9 cellular contexts compared by ENCODE assay signal in the genomic region with DNA sequence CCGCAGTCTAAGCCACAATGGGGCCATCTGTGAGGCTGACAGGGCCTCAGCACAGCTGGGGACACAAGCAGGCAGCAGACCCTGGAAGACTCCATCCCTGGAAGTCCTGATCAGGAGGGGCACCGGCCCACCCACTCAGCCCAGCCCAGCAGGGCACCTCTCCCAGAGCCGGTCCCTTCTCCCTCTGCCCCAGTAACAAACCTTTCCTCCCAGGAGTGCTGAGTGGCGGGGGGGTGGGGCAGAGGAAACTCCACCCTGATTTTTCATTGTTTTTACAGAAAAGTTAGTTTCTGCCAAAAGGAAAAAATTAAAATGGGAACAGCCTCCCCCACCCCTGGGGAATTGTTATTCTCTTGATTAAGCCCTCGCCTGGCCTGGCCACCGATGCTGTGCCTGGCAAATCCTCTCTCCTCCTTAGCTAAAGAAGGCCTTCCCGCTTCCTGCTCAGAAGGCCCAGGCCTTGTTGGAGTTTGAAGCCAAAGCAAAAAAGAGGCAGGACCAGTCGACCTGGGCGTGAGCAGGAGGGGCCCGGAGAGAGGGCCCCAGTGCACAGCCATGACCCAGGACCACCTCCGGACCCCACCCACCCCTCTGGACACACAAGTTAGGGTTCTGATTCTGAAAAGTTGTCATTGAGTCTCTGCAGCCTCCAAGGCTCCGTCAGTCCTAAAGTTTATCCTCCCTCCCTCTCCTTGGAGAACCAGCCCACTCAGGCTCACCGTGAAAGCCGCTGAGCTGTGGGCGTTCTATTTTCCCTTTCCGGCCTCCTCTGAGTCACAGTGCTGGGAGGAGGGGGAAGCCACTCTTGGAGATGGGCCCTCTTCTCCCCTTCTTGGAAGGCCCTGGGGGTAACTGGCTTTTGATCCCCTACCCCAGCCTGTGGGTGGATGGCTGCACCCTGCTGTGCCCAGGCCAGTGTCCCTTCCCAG.
DNase-seq lines count a peak whose midpoint lies in the region; ATAC-seq and TF ChIP-seq lines count a peak whose summit lies in the region.
"Had no signal": no experiment of that assay in that cellular context is flagged by ENCODE, and none has a peak within 500 bp of the region (broad histone marks: within the 10 kb centered on the region; RNA-seq: fewer than 3 reads in every experiment).

No MANE protein-coding gene starts in this region.

- no peak for TF ChIP-seq POLR2A in uterus (IDR thresholded peaks at IDR 0.05)

- intact Hi-C loops in uterus (cut with DNase I; ENCODE audit: low total_unique reads): no loop called here

- no peak for ATAC-seq in activated naive CD8-positive, alpha-beta T cell treated with anti-CD3 and anti-CD28 coated beads, Interleukin-2, amount 10 ng/mL, durations not matched to agents 7 days and 5 days (ENCODE audit: low read depth)
- ATAC-seq in GM18858 (IDR thresholded peaks at IDR 0.05; ENCODE audit: unreplicated experiment) (no peak), GM21381 (IDR thresholded peaks at IDR 0.05; ENCODE audit: unreplicated experiment) (no peak)

- peaks cover 9 to 13% of the 10 kb centered on the region in 2 donors for H3K4me1 ChIP-seq in uterus

- H3K9me3 ChIP-seq in uterus: no peaks in the 10 kb centered on the region

- H3K4me3 Mint-ChIP-seq in activated naive CD8-positive, alpha-beta T cell treated with anti-CD3 and anti-CD28 coated beads, Interleukin-2, amount 10 ng/mL, durations not matched to agents 7 days and 5 days: no peak overlapping the region
- H3K4me3 Mint-ChIP-seq in activated naive CD8-positive, alpha-beta T cell treated with anti-CD3 and anti-CD28 coated beads for 36 hours: no peak overlapping the region
- H3K4me3 Mint-ChIP-seq in mesothelial cell of epicardium: no peak overlapping the region
- H3K4me3 Mint-ChIP-seq: stimulated activated naive CD8-positive, alpha-beta T cell treated with anti-CD3 and anti-CD28 coated beads, Interleukin-15, Interleukin-2, amounts not matched to agents 100 ng/mL and 50 ng/mL, for 24 hours had no signal

- H3K36me3 ChIP-seq in uterus: no peaks in the 10 kb centered on the region

- TF ChIP-seq CTCF in mesothelial cell of epicardium (IDR thresholded peaks at IDR 0.05; ENCODE audit: unreplicated experiment): no peak
- TF ChIP-seq CTCF in uterus (IDR thresholded peaks at IDR 0.05): no peak

- DNase-seq in activated naive CD8-positive, alpha-beta T cell treated with anti-CD3 and anti-CD28 coated beads, Interleukin-2, amount 10 ng/mL, durations not matched to agents 7 days and 5 days: peak; percentile 21
- no peak for DNase-seq in activated naive CD8-positive, alpha-beta T cell treated with anti-CD3 and anti-CD28 coated beads for 36 hours
- DNase-seq in mesothelial cell of epicardium (ENCODE audit: low spot score in 2 of 2, unreplicated experiment in 2 of 2) (no peak), uterus (peak; percentile 72 to 73)
- DNase-seq in stimulated activated CD4-positive, alpha-beta T cell treated with anti-CD3 and anti-CD28 coated beads, Interleukin-4, amount 100 ng/mL, for 1 hour: no peak

- H3K27me3 Mint-ChIP-seq in activated naive CD8-positive, alpha-beta T cell treated with anti-CD3 and anti-CD28 coated beads, Interleukin-2, amount 10 ng/mL, durations not matched to agents 7 days and 5 days: peaks cover 21% of the 10 kb centered on the region
- H3K27me3 Mint-ChIP-seq in activated naive CD8-positive, alpha-beta T cell treated with anti-CD3 and anti-CD28 coated beads for 36 hours: no peaks in the 10 kb centered on the region
- peaks cover 17% of the 10 kb centered on the region for H3K27me3 Mint-ChIP-seq in mesothelial cell of epicardium (ENCODE audit: low read depth)

- H3K27ac ChIP-seq in cingulate gyrus (ENCODE audit: low read depth, low read length) (peak overlapping the region; percentile 62), uterus (peak overlapping the region; percentile 84 to 86)

- H3K4me3 ChIP-seq in uterus: no peak overlapping the region

- no peaks in the 10 kb centered on the region for H3K9me3 Mint-ChIP-seq in activated naive CD8-positive, alpha-beta T cell treated with anti-CD3 and anti-CD28 coated beads, Interleukin-2, amount 10 ng/mL, durations not matched to agents 7 days and 5 days
- H3K9me3 Mint-ChIP-seq in activated naive CD8-positive, alpha-beta T cell treated with anti-CD3 and anti-CD28 coated beads for 36 hours: no peaks in the 10 kb centered on the region
- no peaks in the 10 kb centered on the region for H3K9me3 Mint-ChIP-seq in mesothelial cell of epicardium
- H3K9me3 Mint-ChIP-seq: stimulated activated naive CD8-positive, alpha-beta T cell treated with anti-CD3 and anti-CD28 coated beads, Interleukin-15, Interleukin-2, amounts not matched to agents 100 ng/mL and 50 ng/mL, for 24 hours had no signal

- POLR2A ChIA-PET in activated naive CD8-positive, alpha-beta T cell treated with anti-CD3 and anti-CD28 coated beads, Interleukin-2, amount 10 ng/mL, durations not matched to agents 7 days and 5 days (lab: Charles Lee): interaction anchor here (1.2 kb wide), 1 partner anchor 128 kb away, joined by 4 read pairs; a partner anchor contains a TSS

- no peak overlapping the region for H3K27ac Mint-ChIP-seq in activated naive CD8-positive, alpha-beta T cell treated with anti-CD3 and anti-CD28 coated beads, Interleukin-2, amount 10 ng/mL, durations not matched to agents 7 days and 5 days
- no peak overlapping the region for H3K27ac Mint-ChIP-seq in activated naive CD8-positive, alpha-beta T cell treated with anti-CD3 and anti-CD28 coated beads for 36 hours
- peak overlapping the region; percentile 43 for H3K27ac Mint-ChIP-seq in mesothelial cell of epicardium

- H3K27me3 ChIP-seq in uterus: no peaks in the 10 kb centered on the region

- no peaks in the 10 kb centered on the region for H3K36me3 Mint-ChIP-seq in activated naive CD8-positive, alpha-beta T cell treated with anti-CD3 and anti-CD28 coated beads, Interleukin-2, amount 10 ng/mL, durations not matched to agents 7 days and 5 days
- H3K36me3 Mint-ChIP-seq in activated naive CD8-positive, alpha-beta T cell treated with anti-CD3 and anti-CD28 coated beads for 36 hours: no peaks in the 10 kb centered on the region
- no peaks in the 10 kb centered on the region for H3K36me3 Mint-ChIP-seq in mesothelial cell of epicardium

- H3K4me1 Mint-ChIP-seq in activated naive CD8-positive, alpha-beta T cell treated with anti-CD3 and anti-CD28 coated beads, Interleukin-2, amount 10 ng/mL, durations not matched to agents 7 days and 5 days: peaks cover 14% of the 10 kb centered on the region
- H3K4me1 Mint-ChIP-seq in activated naive CD8-positive, alpha-beta T cell treated with anti-CD3 and anti-CD28 coated beads for 36 hours: peaks cover 23% of the 10 kb centered on the region
- H3K4me1 Mint-ChIP-seq in mesothelial cell of epicardium: peaks cover 19% of the 10 kb centered on the region

Comparison
In these comparisons a context has a peak if more than half of its experiments do, and no peak if none do; other contexts are left out.
1. DNase-seq: peak in activated naive CD8-positive, alpha-beta T cell treated with anti-CD3 and anti-CD28 coated beads, Interleukin-2, amount 10 ng/mL, durations not matched to agents 7 days and 5 days (single experiment) and uterus (2 of 2); none in activated naive CD8-positive, alpha-beta T cell treated with anti-CD3 and anti-CD28 coated beads for 36 hours (single experiment), mesothelial cell of epicardium (0 of 2) and stimulated activated CD4-positive, alpha-beta T cell treated with anti-CD3 and anti-CD28 coated beads, Interleukin-4, amount 100 ng/mL, for 1 hour (single experiment).